ENCODE assay signal across 29 cellular contexts in the genomic region with DNA sequence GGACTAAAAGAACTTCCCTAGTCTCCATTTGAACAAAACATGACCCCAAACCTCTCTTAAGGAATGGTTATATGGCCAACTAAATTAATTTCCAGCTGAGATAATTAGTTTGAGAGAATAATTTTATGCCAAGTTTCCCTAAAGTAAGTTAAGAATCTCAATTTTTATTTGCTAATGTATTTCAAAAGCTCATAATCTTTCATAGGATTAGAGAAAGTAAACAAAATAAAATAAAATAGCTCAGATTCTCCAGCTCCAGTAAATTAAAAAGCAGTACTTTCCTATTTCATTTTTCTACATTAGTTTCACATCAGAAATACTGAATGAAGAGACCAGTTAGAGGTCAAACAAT. TPM values are rescaled to one million over a fixed set of nuclear protein-coding genes. Genes with fewer than 3 reads are reported as not detected.
"Had no signal": no experiment of that assay in that cellular context is flagged by ENCODE, and none has a peak within 500 bp of the region (broad histone marks: within the 10 kb centered on the region; RNA-seq: fewer than 3 reads in every experiment).

No MANE protein-coding gene starts in this region.

- H3K27ac ChIP-seq: body of pancreas, cardiac muscle cell, epithelial cell of prostate, esophagus squamous epithelium, skin epidermis, upper lobe of left lung, vagina had no signal

- H3K4me3 ChIP-seq: body of pancreas, cardiac muscle cell, esophagus squamous epithelium, skin epidermis, upper lobe of left lung, vagina had no signal

- H3K9me3 Mint-ChIP-seq: naive thymus-derived CD4-positive, alpha-beta T cell; stimulated activated effector memory CD8-positive, alpha-beta T cell treated with anti-CD3 and anti-CD28 coated beads, Interleukin-12 subunit alpha, Interleukin-12 subunit beta, amount 100 ng/mL, for 72 hours; stimulated activated naive CD8-positive, alpha-beta T cell treated with anti-CD3 and anti-CD28 coated beads, Interleukin-15, Interleukin-2, amounts not matched to agents 100 ng/mL and 50 ng/mL, for 24 hours had no signal

- ATAC-seq: activated CD4-positive, alpha-beta T cell treated with anti-CD3 and anti-CD28 coated beads for 36 hours; body of pancreas; left cardiac atrium; naive thymus-derived CD4-positive, alpha-beta T cell; sciatic nerve; stimulated activated effector memory CD8-positive, alpha-beta T cell treated with anti-CD3 and anti-CD28 coated beads, Interleukin-12 subunit alpha, Interleukin-12 subunit beta, amount 100 ng/mL, for 72 hours had no signal

- H3K36me3 Mint-ChIP-seq: activated naive CD8-positive, alpha-beta T cell; naive thymus-derived CD4-positive, alpha-beta T cell; stimulated activated effector memory CD8-positive, alpha-beta T cell treated with anti-CD3 and anti-CD28 coated beads, Interleukin-12 subunit alpha, Interleukin-12 subunit beta, amount 100 ng/mL, for 72 hours had no signal

- H3K27me3 ChIP-seq: body of pancreas, cardiac muscle cell, esophagus squamous epithelium, upper lobe of left lung, vagina had no signal

- H3K36me3 ChIP-seq: cardiac muscle cell, esophagus squamous epithelium, upper lobe of left lung, vagina had no signal

- DNase-seq: activated CD4-positive, alpha-beta T cell treated with anti-CD3 and anti-CD28 coated beads for 36 hours; activated CD4-positive, CD25-positive, alpha-beta regulatory T cell; activated effector memory CD4-positive, alpha-beta T cell treated with Interleukin-2 at 50 U/mL for 16 hours; activated naive CD4-positive, alpha-beta T cell treated with Interleukin-2 at 50 U/mL for 16 hours; activated T-cell treated with anti-CD3 and anti-CD28 coated beads for 4 hours; aorta; body of pancreas; esophagus squamous epithelium; foreskin melanocyte; islet precursor cell; left cardiac atrium; mammary epithelial cell; midbrain; naive thymus-derived CD4-positive, alpha-beta T cell; stimulated activated CD4-positive, alpha-beta T cell treated with anti-CD3 and anti-CD28 coated beads, Interleukin-12 subunit alpha, Interleukin-12 subunit beta, amount 100 ng/mL, for 4 hours; stimulated activated CD4-positive, alpha-beta T cell treated with anti-CD3 and anti-CD28 coated beads, Interleukin-4, amount 100 ng/mL, for 24 hours; T-helper 9 cell; upper lobe of left lung had no signal

- H3K4me3 Mint-ChIP-seq: activated CD4-positive, alpha-beta T cell treated with anti-CD3 and anti-CD28 coated beads for 36 hours; activated naive CD8-positive, alpha-beta T cell; naive thymus-derived CD4-positive, alpha-beta T cell; stimulated activated effector memory CD8-positive, alpha-beta T cell treated with anti-CD3 and anti-CD28 coated beads, Interleukin-12 subunit alpha, Interleukin-12 subunit beta, amount 100 ng/mL, for 72 hours; stimulated activated naive CD8-positive, alpha-beta T cell treated with anti-CD3 and anti-CD28 coated beads, Interleukin-15, Interleukin-2, amounts not matched to agents 100 ng/mL and 50 ng/mL, for 24 hours had no signal

- H3K9me3 ChIP-seq: body of pancreas, esophagus squamous epithelium, upper lobe of left lung, vagina had no signal

- H3K27ac Mint-ChIP-seq: activated CD4-positive, alpha-beta T cell treated with anti-CD3 and anti-CD28 coated beads for 36 hours; activated naive CD8-positive, alpha-beta T cell; naive thymus-derived CD4-positive, alpha-beta T cell; progenitor cell of endocrine pancreas; stimulated activated effector memory CD8-positive, alpha-beta T cell treated with anti-CD3 and anti-CD28 coated beads, Interleukin-12 subunit alpha, Interleukin-12 subunit beta, amount 100 ng/mL, for 72 hours; stimulated activated naive CD8-positive, alpha-beta T cell treated with anti-CD3 and anti-CD28 coated beads, Interleukin-15, Interleukin-2, amounts not matched to agents 100 ng/mL and 50 ng/mL, for 24 hours had no signal

- H3K4me1 Mint-ChIP-seq: activated CD4-positive, alpha-beta T cell treated with anti-CD3 and anti-CD28 coated beads for 36 hours; naive thymus-derived CD4-positive, alpha-beta T cell; stimulated activated effector memory CD8-positive, alpha-beta T cell treated with anti-CD3 and anti-CD28 coated beads, Interleukin-12 subunit alpha, Interleukin-12 subunit beta, amount 100 ng/mL, for 72 hours had no signal

- H3K27me3 Mint-ChIP-seq: progenitor cell of endocrine pancreas had no signal

RNA-seq across cellular contexts. Expression of a gene that starts 44.4 kb away (rescaled TPM):
- total RNA-seq: activated CD4-positive, alpha-beta T cell treated with anti-CD3 and anti-CD28 coated beads for 36 hours; glomerular endothelial cell; mammary epithelial cell; naive thymus-derived CD4-positive, alpha-beta T cell; T-helper 1 cell treated with Interleukin-12 subunit alpha and Interleukin-12 subunit beta and Interleukin-4 antibody, amounts not matched to agents 30 ng/mL and 1 ng/mL, for 36 hours; vagina had no signal
- polyA plus RNA-seq: naive thymus-derived CD4-positive, alpha-beta T cell had no signal
